In the genomic region with DNA sequence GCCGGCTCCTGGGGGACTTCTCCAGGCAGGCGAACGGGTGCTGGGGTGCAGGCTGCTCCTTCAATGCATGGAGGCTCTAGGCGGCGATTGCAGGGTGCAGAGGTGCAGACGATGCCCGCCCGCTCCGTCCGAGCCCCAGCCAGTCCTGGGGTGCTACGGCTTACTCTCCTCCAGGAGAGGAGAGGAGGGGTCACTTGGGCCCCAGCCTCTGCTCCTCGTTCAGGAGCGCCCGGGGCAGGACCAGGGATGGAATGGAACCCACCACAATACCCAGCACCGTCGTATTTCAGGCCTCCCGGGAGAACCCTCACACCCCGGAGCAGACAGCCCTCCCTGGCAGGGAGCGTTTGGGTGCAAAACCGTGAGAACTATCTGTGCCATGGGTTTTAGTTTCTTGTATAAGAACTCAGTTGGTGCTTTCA, we compare ENCODE assay signal across 8 cellular contexts. TPM values are rescaled to one million over a fixed set of nuclear protein-coding genes. Genes with fewer than 3 reads are reported as not detected.
DNase-seq lines count a peak whose midpoint lies in the region; ATAC-seq and TF ChIP-seq lines count a peak whose summit lies in the region.

No MANE protein-coding gene starts in this region.

- 0% methylated on average over 6 to 17 of the region's 20 CpGs for WGBS in body of pancreas, 2 donors
- WGBS in testis, 2 donors, result 0% methylated on average over 5 to 20 of the region's 20 CpGs

- H3K9me3 ChIP-seq in HUES48 (ENCODE audit: control insufficient read depth, insufficient read depth, low read length) (no peaks in the 10 kb centered on the region), body of pancreas (no peaks in the 10 kb centered on the region), testis (no peaks in the 10 kb centered on the region)

- peak; percentile 7 for ATAC-seq in body of pancreas
- ATAC-seq in left lobe of liver, result peak; percentile 19
- no peak for ATAC-seq in GM21390 (IDR thresholded peaks at IDR 0.05; ENCODE audit: unreplicated experiment)

- H3K4me1 ChIP-seq in HUES48 (ENCODE audit: control insufficient read depth, insufficient read depth, low read length), result peaks cover 9% of the 10 kb centered on the region
- peaks cover 71% of the 10 kb centered on the region for H3K4me1 ChIP-seq in body of pancreas
- peaks cover 22% of the 10 kb centered on the region for H3K4me1 ChIP-seq in testis

- TF ChIP-seq CTCF in body of pancreas (IDR thresholded peaks at IDR 0.05) (no peak), testis (IDR thresholded peaks at IDR 0.05) (no peak)

- intact Hi-C loops in body of pancreas (cut with DNase I) (no loop called here), testis (cut with DNase I; ENCODE audit: low total_unique reads) (no loop called here)

- peak overlapping the region; percentile 12 for H3K27ac ChIP-seq in HUES48 (ENCODE audit: low read depth, low read length)
- H3K27ac ChIP-seq in body of pancreas, result peak overlapping the region; percentile 83 to 89 (median 86)
- H3K27ac ChIP-seq in testis, result peak overlapping the region; percentile 67 to 73

- peak; percentile 18 for DNase-seq in activated CD4-positive, alpha-beta T cell treated with anti-CD3 and anti-CD28 coated beads for 48 hours
- no peak for DNase-seq in activated CD4-positive, alpha-beta T cell treated with anti-CD3 and anti-CD28 coated beads, Interleukin-2, amount 50 U/mL, for 1 hour
- peak in 1 of 4 donors; percentile 11 for DNase-seq in body of pancreas
- DNase-seq in left lobe of liver (ENCODE audit: low spot score), result no peak
- peak; percentile 17 for DNase-seq in testis
- no peak for DNase-seq in HK-2 (ENCODE audit: unreplicated experiment)

- TF ChIP-seq POLR2A in body of pancreas (IDR thresholded peaks at IDR 0.05) (no peak), testis (IDR thresholded peaks at IDR 0.05) (no peak)

- H3K36me3 ChIP-seq in HUES48 (ENCODE audit: control insufficient read depth, insufficient read depth, low read length) (no peaks in the 10 kb centered on the region), body of pancreas (replicated peaks in 1 of 2; ENCODE audit: insufficient read depth in 1 of 2, low read depth in 2 of 2) (no peaks in the 10 kb centered on the region), testis (ENCODE audit: low read depth, missing control alignments) (no peaks in the 10 kb centered on the region)

- peak overlapping the region; percentile 92 for H3K4me3 ChIP-seq in HUES48 (ENCODE audit: low read depth, low read length)
- H3K4me3 ChIP-seq in body of pancreas, result peak overlapping the region; percentile 87 to 96
- H3K4me3 ChIP-seq in testis, result peak overlapping the region; percentile 88 to 93

- H3K9ac ChIP-seq in HUES48 (ENCODE audit: low read depth, low read length), result peak overlapping the region; percentile 54

- H3K27me3 ChIP-seq in HUES48 (ENCODE audit: control insufficient read depth, insufficient read depth, low read length) (no peaks in the 10 kb centered on the region), body of pancreas (no peaks in the 10 kb centered on the region), testis (no peaks in the 10 kb centered on the region)

RNA-seq across cellular contexts. Expression of a gene that starts 46.6 kb away (rescaled TPM):
- total RNA-seq in body of pancreas, result 10 to 100 TPM; 30.0 to 51.6 TPM
- total RNA-seq in left lobe of liver, result 16.4 TPM
- 10 to 100 TPM; 33.4 to 42.7 TPM for total RNA-seq in testis
- polyA plus RNA-seq in testis (ENCODE audit: insufficient read depth, low read depth, low replicate concordance), result 17.9 TPM

Comparison
In these comparisons a context has a peak if more than half of its experiments do, and no peak if none do; other contexts are left out.
1. DNase-seq: peak in activated CD4-positive, alpha-beta T cell treated with anti-CD3 and anti-CD28 coated beads for 48 hours (single experiment) and testis (single experiment); none in activated CD4-positive, alpha-beta T cell treated with anti-CD3 and anti-CD28 coated beads, Interleukin-2, amount 50 U/mL, for 1 hour (single experiment), left lobe of liver (single experiment) and HK-2 (single experiment).
2. H3K27ac ChIP-seq: peak in every context shown above with its lines; median percentile 86 in body of pancreas; 70 in testis; 12 in HUES48.
3. Peak in every context shown above with its lines, with median percentiles within 50 percentile points of each other: H3K4me3 ChIP-seq.